Comparison of ENCODE assay signal across 8 cellular contexts in genomic region chr7:100546129-100546867, GRCh38. TPM values are rescaled to one million over a fixed set of nuclear protein-coding genes. Genes with fewer than 3 reads are reported as not detected.
A peak's percentile ranks its signal among the peaks of the same experiment; 100 is the strongest.
DNase-seq lines count a peak whose midpoint lies in the region; ATAC-seq and TF ChIP-seq lines count a peak whose summit lies in the region.

No MANE protein-coding gene starts in this region.

- DNase-seq in CD4-positive, alpha-beta T cell: no peak
- DNase-seq in activated B cell treated with CpG ODN at 0.5 μM for 24 hours: no peak
- DNase-seq in immature natural killer cell: peak; percentile 72 to 75 (median 73)
- peak; percentile 38 for DNase-seq in stomach
- no peak for DNase-seq in stimulated activated CD4-positive, alpha-beta T cell treated with anti-CD3 and anti-CD28 coated beads, Interleukin-4, amount 100 ng/mL, for 1 hour
- DNase-seq in DMS 273 (lab: John Stamatoyannopoulos, UW; ENCODE audit: unreplicated experiment): no peak

- CTCF ChIA-PET in CD4-positive, alpha-beta T cell (lab: Charles Lee): interaction anchor here (1.0 to 3.9 kb wide), 4 partner anchors 13 to 159 kb away, joined by 3 to 47 read pairs (median 4); partner anchors contain the start of gene POP7
- CTCF ChIA-PET in activated B cell treated with CpG ODN at 0.5 μM for 24 hours (lab: Charles Lee): interaction anchor here (0.8 to 2.2 kb wide), 5 partner anchors 13 to 306 kb away, joined by 3 to 8 read pairs (median 3); partner anchors contain the start of gene SLC12A9

- no peaks in the 10 kb centered on the region for H3K9me3 ChIP-seq in CD4-positive, alpha-beta T cell (ENCODE audit: control insufficient read depth, low read length)
- H3K9me3 ChIP-seq in stomach: no peaks in the 10 kb centered on the region

- H3K27me3 ChIP-seq in CD4-positive, alpha-beta T cell (ENCODE audit: control insufficient read depth, insufficient read depth, low read length): no peaks in the 10 kb centered on the region
- no peaks in the 10 kb centered on the region for H3K27me3 ChIP-seq in stomach

- TF ChIP-seq CTCF in CD4-positive, alpha-beta T cell (IDR thresholded peaks at IDR 0.05): no peak
- TF ChIP-seq CTCF in activated B cell treated with CpG ODN at 0.5 μM for 24 hours (IDR thresholded peaks at IDR 0.05) (no peak), stomach (IDR thresholded peaks at IDR 0.05) (no peak)

- peak; percentile 33 for ATAC-seq in CD4-positive, alpha-beta T cell (ENCODE audit: poor library complexity)
- peak; percentile 40 for ATAC-seq in GM21786 (IDR thresholded peaks at IDR 0.05; ENCODE audit: unreplicated experiment)
- no peak for ATAC-seq in activated B cell treated with CpG ODN at 0.5 μM for 24 hours (ENCODE audit: low read depth)
- ATAC-seq in HG02870 (IDR thresholded peaks at IDR 0.05; ENCODE audit: unreplicated experiment): no peak

- H3K4me3 Mint-ChIP-seq in CD4-positive, alpha-beta T cell: peak overlapping the region; percentile 47
- H3K4me3 Mint-ChIP-seq in activated B cell treated with CpG ODN at 0.5 μM for 24 hours (peak overlapping the region; percentile 2), immature natural killer cell (peak overlapping the region; percentile 69 to 91 (median 82))

- intact Hi-C loops in CD4-positive, alpha-beta T cell (cut with DNase I, micrococcal nuclease): no loop called here
- intact Hi-C loops in activated B cell treated with CpG ODN at 0.5 μM for 24 hours (cut with micrococcal nuclease) (no loop called here), stomach (cut with DNase I; ENCODE audit: low total_unique reads) (no loop called here)

- H3K36me3 Mint-ChIP-seq in CD4-positive, alpha-beta T cell (ENCODE audit: low read depth): peaks cover 27% of the 10 kb centered on the region
- peaks cover 5% of the 10 kb centered on the region for H3K36me3 Mint-ChIP-seq in activated B cell treated with CpG ODN at 0.5 μM for 24 hours (ENCODE audit: low read depth)
- peaks cover 6 to 7% (median 6%) of the 10 kb centered on the region in 3 donors for H3K36me3 Mint-ChIP-seq in immature natural killer cell

- no peaks in the 10 kb centered on the region for H3K9me3 Mint-ChIP-seq in CD4-positive, alpha-beta T cell
- H3K9me3 Mint-ChIP-seq in activated B cell treated with CpG ODN at 0.5 μM for 24 hours (no peaks in the 10 kb centered on the region), immature natural killer cell (no peaks in the 10 kb centered on the region)

- peak overlapping the region in 1 of 4 donors; percentile 30 for H3K4me3 ChIP-seq in stomach

- no peaks in the 10 kb centered on the region for H3K27me3 Mint-ChIP-seq in CD4-positive, alpha-beta T cell
- no peaks in the 10 kb centered on the region for H3K27me3 Mint-ChIP-seq in activated B cell treated with CpG ODN at 0.5 μM for 24 hours
- H3K27me3 Mint-ChIP-seq in immature natural killer cell (ENCODE audit: low read depth in 3 of 3): peaks cover 2 to 6% (median 2%) of the 10 kb centered on the region in 3 donors

- peaks cover 93% of the 10 kb centered on the region for H3K4me1 Mint-ChIP-seq in CD4-positive, alpha-beta T cell (ENCODE audit: low read depth)
- H3K4me1 Mint-ChIP-seq in activated B cell treated with CpG ODN at 0.5 μM for 24 hours (peaks cover 79% of the 10 kb centered on the region), immature natural killer cell (peaks cover 92 to 96% of the 10 kb centered on the region in 2 donors)

- peaks cover 78 to 86% (median 84%) of the 10 kb centered on the region in 4 donors for H3K4me1 ChIP-seq in stomach

- WGBS in stomach, 5 donors: 16 to 28% (median 23%) methylated on average over 9 of the region's 9 CpGs

- peaks cover 5 to 26% (median 22%) of the 10 kb centered on the region in 4 donors for H3K36me3 ChIP-seq in stomach

- POLR2A ChIA-PET in CD4-positive, alpha-beta T cell (lab: Charles Lee): interaction anchor here (0.7 to 2.2 kb wide), 9 partner anchors 13 to 160 kb away, joined by 3 to 9 read pairs (median 5); partner anchors contain the start of genes FBXO24, LRCH4, MEPCE and POP7
- POLR2A ChIA-PET in activated B cell treated with CpG ODN at 0.5 μM for 24 hours (lab: Charles Lee): interaction anchor here (0.9 to 2.5 kb wide), 3 partner anchors 9 to 66 kb away, joined by 4 to 6 read pairs (median 6); partner anchors contain the start of genes FBXO24, LRCH4 and MOSPD3

- TF ChIP-seq EP300 in stomach (IDR thresholded peaks at IDR 0.05): no peak

- peak overlapping the region; percentile 63 for H3K27ac ChIP-seq in CD4-positive, alpha-beta T cell (ENCODE audit: low read depth, low read length)
- H3K27ac ChIP-seq in stomach: peak overlapping the region; percentile 88 to 94 (median 90)

- H3K27ac Mint-ChIP-seq in CD4-positive, alpha-beta T cell: peak overlapping the region; percentile 73
- H3K27ac Mint-ChIP-seq in activated B cell treated with CpG ODN at 0.5 μM for 24 hours (peak overlapping the region; percentile 80), immature natural killer cell (peak overlapping the region; percentile 89 to 99 (median 96))

- TF ChIP-seq POLR2A in stomach (IDR thresholded peaks at IDR 0.05): no peak

RNA-seq across cellular contexts. Expression of gene AGFG2, which starts 7.3 kb away (rescaled TPM):
- total RNA-seq in CD4-positive, alpha-beta T cell: 1 to 10 TPM; 6.6 to 9.9 TPM
- total RNA-seq in activated B cell treated with CpG ODN at 0.5 μM for 24 hours (9.5 and 10.8 TPM in 2 replicates), stomach (100 to 1,000 TPM in 1 of 5 donors, 10 to 100 TPM in 3, 1 to 10 TPM in 1; 8.4 to 154 (median 16.4) TPM)
- polyA plus RNA-seq in immature natural killer cell (10 to 100 TPM in 2 of 3 donors, 1 to 10 TPM in 1; 7.1 to 20.7 (median 12.0) TPM), stomach (10 to 100 TPM in 2 of 3 donors, 1 to 10 TPM in 1; 7.9 to 11.0 (median 10.2) TPM)

RNA-seq across cellular contexts. Expression of gene SAP25, which starts 27.4 kb away (rescaled TPM):
- total RNA-seq in CD4-positive, alpha-beta T cell: 10 to 100 TPM; 52.0 to 53.4 TPM
- total RNA-seq in activated B cell treated with CpG ODN at 0.5 μM for 24 hours (13.8 and 24.1 TPM in 2 replicates), stomach (1 to 10 TPM in 1 of 5 donors, under 1 TPM in 1, not detected in 3; 0.92 to 1.8 TPM)
- polyA plus RNA-seq in immature natural killer cell (not detected), stomach (1 to 10 TPM; 1.4 to 4.7 (median 2.3) TPM)

RNA-seq across cellular contexts. Expression of gene LRCH4, which starts 39.6 kb away (rescaled TPM):
- 100 to 1,000 TPM; 313 to 317 TPM for total RNA-seq in CD4-positive, alpha-beta T cell
- total RNA-seq in activated B cell treated with CpG ODN at 0.5 μM for 24 hours (137 and 174 TPM in 2 replicates), stomach (100 to 1,000 TPM in 3 of 5 donors, 10 to 100 TPM in 2; 23.7 to 263 (median 154) TPM)
- polyA plus RNA-seq in immature natural killer cell (100 to 1,000 TPM in 1 of 3 donors, 10 to 100 TPM in 2; 78.9 to 125 (median 90.4) TPM), stomach (10 to 100 TPM; 23.5 to 39.5 (median 26.0) TPM)

RNA-seq across cellular contexts. Expression of gene FBXO24, which starts 39.8 kb away (rescaled TPM):
- under 1 TPM; 0.66 to 0.78 TPM for total RNA-seq in CD4-positive, alpha-beta T cell
- total RNA-seq in activated B cell treated with CpG ODN at 0.5 μM for 24 hours (0.29 and 1.9 TPM in 2 replicates), stomach (under 1 TPM in 3 of 5 donors, not detected in 2; 0.37 to 0.45 (median 0.43) TPM)
- polyA plus RNA-seq in immature natural killer cell (under 1 TPM in 1 of 3 donors, not detected in 2; 0.43 TPM), stomach (under 1 TPM in 2 of 3 donors, not detected in 1; 0.44 to 0.88 TPM)

RNA-seq across cellular contexts. Expression of gene PCOLCE, which starts 55.9 kb away (rescaled TPM):
- total RNA-seq in CD4-positive, alpha-beta T cell: 1 to 10 TPM; 6.7 to 7.5 TPM
- total RNA-seq in activated B cell treated with CpG ODN at 0.5 μM for 24 hours (5.4 and 5.8 TPM in 2 replicates), stomach (100 to 1,000 TPM in 1 of 5 donors, 10 to 100 TPM in 4; 15.8 to 129 (median 37.8) TPM)
- polyA plus RNA-seq in immature natural killer cell (1 to 10 TPM; 2.0 to 4.9 (median 4.7) TPM), stomach (10 to 100 TPM; 15.6 to 25.0 (median 18.6) TPM)

Comparison
In these comparisons a context has a peak if more than half of its experiments do, and no peak if none do; other contexts are left out.
1. ATAC-seq: peak in CD4-positive, alpha-beta T cell (single experiment) and GM21786 (single experiment); none in activated B cell treated with CpG ODN at 0.5 μM for 24 hours (single experiment) and HG02870 (single experiment).
2. DNase-seq: peak in immature natural killer cell (3 of 3) and stomach (single experiment); none in CD4-positive, alpha-beta T cell (0 of 10), activated B cell treated with CpG ODN at 0.5 μM for 24 hours (single experiment), stimulated activated CD4-positive, alpha-beta T cell treated with anti-CD3 and anti-CD28 coated beads, Interleukin-4, amount 100 ng/mL, for 1 hour (single experiment) and DMS 273 (single experiment).
3. H3K4me3 Mint-ChIP-seq: peak in every context shown above with its lines; median percentile 82 in immature natural killer cell; 47 in CD4-positive, alpha-beta T cell; 2 in activated B cell treated with CpG ODN at 0.5 μM for 24 hours.
4. Peak in every context shown above with its lines, with median percentiles within 50 percentile points of each other: H3K27ac Mint-ChIP-seq.